ENCODE assay signal across 30 cellular contexts in the genomic region with DNA sequence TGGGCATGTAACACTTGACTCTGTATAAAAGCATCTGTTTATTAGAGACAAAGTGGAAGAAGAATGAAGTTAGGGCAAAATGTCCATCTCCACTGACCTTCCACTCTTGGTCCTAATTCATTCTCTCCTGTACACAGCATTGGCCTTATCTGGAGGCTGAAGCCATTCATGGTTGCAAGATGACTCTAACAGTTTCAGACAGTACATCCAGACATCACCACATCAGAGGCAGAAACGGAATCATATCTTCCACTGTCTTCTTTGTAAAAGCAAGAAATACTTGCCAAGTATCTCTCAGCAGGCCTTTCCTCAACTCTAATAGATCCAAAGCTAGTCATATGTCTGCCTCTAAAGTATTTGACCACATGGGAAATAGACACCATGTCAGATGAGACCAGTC. TPM values are rescaled to one million over a fixed set of nuclear protein-coding genes. Genes with fewer than 3 reads are reported as not detected.
A peak's percentile ranks its signal among the peaks of the same experiment; 100 is the strongest.
DNase-seq lines count a peak whose midpoint lies in the region; ATAC-seq, FAIRE-seq and TF ChIP-seq lines count a peak whose summit lies in the region.
"Had no signal": no experiment of that assay in that cellular context is flagged by ENCODE, and none has a peak within 500 bp of the region (broad histone marks: within the 10 kb centered on the region; RNA-seq: fewer than 3 reads in every experiment).

No MANE protein-coding gene starts in this region.

- H3K79me2 ChIP-seq in astrocyte (ENCODE audit: insufficient read depth, low read length) (no peaks in the 10 kb centered on the region), smooth muscle cell (ENCODE audit: low read depth) (no peaks in the 10 kb centered on the region)

- H3K4me2 ChIP-seq in astrocyte (ENCODE audit: low read length): no peak overlapping the region
- no peak overlapping the region for H3K4me2 ChIP-seq in smooth muscle cell

- no peaks in the 10 kb centered on the region for H3K4me1 ChIP-seq in astrocyte (ENCODE audit: insufficient read depth, low read length)
- H3K4me1 ChIP-seq in smooth muscle cell (ENCODE audit: low read depth): no peaks in the 10 kb centered on the region
- H3K4me1 ChIP-seq: BE2C, HAP-1, SJSA1 had no signal

- H3K4me3 Mint-ChIP-seq in activated CD4-positive, alpha-beta T cell treated with anti-CD3 and anti-CD28 coated beads for 36 hours: no peak overlapping the region
- H3K4me3 Mint-ChIP-seq in activated CD4-positive, alpha-beta T cell treated with anti-CD3 and anti-CD28 coated beads, Interleukin-2, amount 10 ng/mL, durations not matched to agents 24 days and 14 days: no peak overlapping the region
- H3K4me3 Mint-ChIP-seq in astrocyte (ENCODE audit: unreplicated experiment): no peak overlapping the region
- H3K4me3 Mint-ChIP-seq: CD14-positive monocyte; CD8-positive, alpha-beta memory T cell; HFFc6 had no signal

- H3K9me3 ChIP-seq in astrocyte (ENCODE audit: insufficient read depth, low read depth, low read length) (no peaks in the 10 kb centered on the region), smooth muscle cell (replicated peaks; ENCODE audit: low read depth) (no peaks in the 10 kb centered on the region)
- H3K9me3 ChIP-seq: BE2C, HAP-1, SJSA1 had no signal

- H3K36me3 Mint-ChIP-seq in activated CD4-positive, alpha-beta T cell treated with anti-CD3 and anti-CD28 coated beads for 36 hours (ENCODE audit: low read depth): no peaks in the 10 kb centered on the region
- no peaks in the 10 kb centered on the region for H3K36me3 Mint-ChIP-seq in activated CD4-positive, alpha-beta T cell treated with anti-CD3 and anti-CD28 coated beads, Interleukin-2, amount 10 ng/mL, durations not matched to agents 24 days and 14 days (ENCODE audit: low read depth)
- no peaks in the 10 kb centered on the region for H3K36me3 Mint-ChIP-seq in astrocyte (ENCODE audit: low read depth, unreplicated experiment)
- H3K36me3 Mint-ChIP-seq: CD14-positive monocyte had no signal

- H3K9ac ChIP-seq in astrocyte (ENCODE audit: low read length): no peak overlapping the region
- H3K9ac ChIP-seq in smooth muscle cell (ENCODE audit: low read depth): no peak overlapping the region

- POLR2A ChIA-PET in activated CD4-positive, alpha-beta T cell treated with anti-CD3 and anti-CD28 coated beads for 36 hours (lab: Charles Lee): no interaction called here

- H3K27ac Mint-ChIP-seq in activated CD4-positive, alpha-beta T cell treated with anti-CD3 and anti-CD28 coated beads for 36 hours: no peak overlapping the region
- no peak overlapping the region for H3K27ac Mint-ChIP-seq in activated CD4-positive, alpha-beta T cell treated with anti-CD3 and anti-CD28 coated beads, Interleukin-2, amount 10 ng/mL, durations not matched to agents 24 days and 14 days
- no peak overlapping the region for H3K27ac Mint-ChIP-seq in astrocyte (ENCODE audit: unreplicated experiment)
- H3K27ac Mint-ChIP-seq: CD14-positive monocyte; CD8-positive, alpha-beta memory T cell; HFFc6 had no signal

- no peaks in the 10 kb centered on the region for H4K20me1 ChIP-seq in astrocyte (ENCODE audit: insufficient read depth, low read length)
- H4K20me1 ChIP-seq in smooth muscle cell (ENCODE audit: low read depth): no peaks in the 10 kb centered on the region

- no peaks in the 10 kb centered on the region for H3K27me3 ChIP-seq in astrocyte (ENCODE audit: insufficient read depth, low read length)
- no peaks in the 10 kb centered on the region for H3K27me3 ChIP-seq in smooth muscle cell (ENCODE audit: low read depth)
- H3K27me3 ChIP-seq: SJSA1 had no signal

- no peaks in the 10 kb centered on the region for H3K36me3 ChIP-seq in astrocyte (ENCODE audit: insufficient read depth, low read length)
- no peaks in the 10 kb centered on the region for H3K36me3 ChIP-seq in smooth muscle cell (ENCODE audit: low read depth)
- H3K36me3 ChIP-seq: BE2C, HAP-1, SJSA1 had no signal

- intact Hi-C loops in activated CD4-positive, alpha-beta T cell treated with anti-CD3 and anti-CD28 coated beads for 36 hours (cut with DNase I, micrococcal nuclease): no loop called here
- intact Hi-C loops in activated CD4-positive, alpha-beta T cell treated with anti-CD3 and anti-CD28 coated beads, Interleukin-2, amount 10 ng/mL, durations not matched to agents 24 days and 14 days (cut with micrococcal nuclease): no loop called here

- WGBS in smooth muscle cell (ENCODE audit: low lambda C conversion rate): 32% methylated on average over 1 of the region's 1 CpG

- H3K4me3 ChIP-seq in astrocyte (ENCODE audit: insufficient read depth, low read depth, low read length): no peak overlapping the region
- no peak overlapping the region for H3K4me3 ChIP-seq in smooth muscle cell
- H3K4me3 ChIP-seq: HAP-1, SJSA1 had no signal

- peak; percentile 33 for ATAC-seq in activated CD4-positive, alpha-beta T cell treated with anti-CD3 and anti-CD28 coated beads for 36 hours
- ATAC-seq in HG02885 (IDR thresholded peaks at IDR 0.05; ENCODE audit: poor library complexity, unreplicated experiment): peak; percentile 79

- no peak for TF ChIP-seq CTCF in astrocyte (IDR thresholded peaks at IDR 0.05; ENCODE audit: insufficient read depth, low read depth, low read length)
- no peak for TF ChIP-seq CTCF in smooth muscle cell (IDR thresholded peaks at IDR 0.05; ENCODE audit: borderline replicate concordance, insufficient read depth, poor library complexity, severe bottlenecking)

- CTCF ChIA-PET in activated CD4-positive, alpha-beta T cell treated with anti-CD3 and anti-CD28 coated beads for 36 hours (lab: Charles Lee): no interaction called here

- FAIRE-seq in astrocyte (lab: Jason Lieb, UNC): peak; percentile 67

- H2AFZ ChIP-seq in astrocyte (ENCODE audit: low read depth, low read length): no peak overlapping the region
- H2AFZ ChIP-seq in smooth muscle cell (ENCODE audit: low read depth): peak overlapping the region; percentile 53

- H3K27ac ChIP-seq in astrocyte (ENCODE audit: low read depth, low read length): no peak overlapping the region
- peak overlapping the region; percentile 59 for H3K27ac ChIP-seq in smooth muscle cell (ENCODE audit: low read depth)
- H3K27ac ChIP-seq: 22Rv1, HL-60, SJSA1 had no signal

- H3K9me3 Mint-ChIP-seq in activated CD4-positive, alpha-beta T cell treated with anti-CD3 and anti-CD28 coated beads for 36 hours (ENCODE audit: low read depth): no peaks in the 10 kb centered on the region
- no peaks in the 10 kb centered on the region for H3K9me3 Mint-ChIP-seq in activated CD4-positive, alpha-beta T cell treated with anti-CD3 and anti-CD28 coated beads, Interleukin-2, amount 10 ng/mL, durations not matched to agents 24 days and 14 days
- peaks cover 4% of the 10 kb centered on the region for H3K9me3 Mint-ChIP-seq in astrocyte (ENCODE audit: unreplicated experiment)
- H3K9me3 Mint-ChIP-seq: CD8-positive, alpha-beta memory T cell; HFFc6 had no signal

- H3F3A ChIP-seq in smooth muscle cell (ENCODE audit: low read depth): peaks cover 11% of the 10 kb centered on the region

- no peaks in the 10 kb centered on the region for H3K4me1 Mint-ChIP-seq in activated CD4-positive, alpha-beta T cell treated with anti-CD3 and anti-CD28 coated beads for 36 hours
- H3K4me1 Mint-ChIP-seq in activated CD4-positive, alpha-beta T cell treated with anti-CD3 and anti-CD28 coated beads, Interleukin-2, amount 10 ng/mL, durations not matched to agents 24 days and 14 days: peaks cover 2% of the 10 kb centered on the region
- peaks cover 11% of the 10 kb centered on the region for H3K4me1 Mint-ChIP-seq in astrocyte (ENCODE audit: low read depth, unreplicated experiment)
- H3K4me1 Mint-ChIP-seq: CD14-positive monocyte; CD8-positive, alpha-beta memory T cell had no signal

- H3K27me3 Mint-ChIP-seq in activated CD4-positive, alpha-beta T cell treated with anti-CD3 and anti-CD28 coated beads for 36 hours: peaks cover 14% of the 10 kb centered on the region
- peaks cover 22% of the 10 kb centered on the region for H3K27me3 Mint-ChIP-seq in activated CD4-positive, alpha-beta T cell treated with anti-CD3 and anti-CD28 coated beads, Interleukin-2, amount 10 ng/mL, durations not matched to agents 24 days and 14 days
- H3K27me3 Mint-ChIP-seq in astrocyte (ENCODE audit: low read depth, unreplicated experiment): peaks cover 4% of the 10 kb centered on the region

- DNase-seq in activated CD4-positive, alpha-beta T cell treated with anti-CD3 and anti-CD28 coated beads for 36 hours: no peak
- DNase-seq in activated CD4-positive, alpha-beta T cell treated with anti-CD3 and anti-CD28 coated beads, Interleukin-2, amount 10 ng/mL, durations not matched to agents 24 days and 14 days: no peak
- DNase-seq in astrocyte (ENCODE audit: low read depth): peak; percentile 8
- no peak for DNase-seq in smooth muscle cell (lab: John Stamatoyannopoulos, UW; ENCODE audit: unreplicated experiment)
- no peak for DNase-seq in activated gamma-delta T cell treated with Interleukin-2 at 50 U/mL for 16 hours
- DNase-seq in NCI-H82 treated with DMSO at 0.1 percent for 48 hours (lab: John Stamatoyannopoulos, UW; ENCODE audit: unreplicated experiment): no peak
- DNase-seq in AG20443 (ENCODE audit: low spot score): no peak
- DNase-seq: BE2C; CD8-positive, alpha-beta memory T cell; DMS 273 treated with DMSO at 0.1 percent for 48 hours; DMS79; GF-D8; GOT3; HFFc6; Kasumi-1; NCI-H1092 treated with DMSO at 0.1 percent for 48 hours; NCI-H1436 treated with DMSO at 0.1 percent for 48 hours; NCI-H187 treated with DMSO at 0.1 percent for 48 hours; NCI-H2107; NCI-H446; NCI-H524 treated with DMSO at 0.1 percent for 48 hours; NCI-H82; Right ventricle myocardium superior; RPMI8226 had no signal

RNA-seq across cellular contexts. Expression of gene PTHLH, which starts 41.1 kb away (rescaled TPM):
- not detected for total RNA-seq in activated CD4-positive, alpha-beta T cell treated with anti-CD3 and anti-CD28 coated beads for 36 hours
- total RNA-seq in activated CD4-positive, alpha-beta T cell treated with anti-CD3 and anti-CD28 coated beads, Interleukin-2, amount 10 ng/mL, durations not matched to agents 24 days and 14 days: not detected in 2 replicates
- total RNA-seq in astrocyte (48.5 and 53.5 TPM in 2 replicates), smooth muscle cell (155 and 181 TPM in 2 replicates)
- polyA plus RNA-seq in smooth muscle cell: 58.0 and 177 TPM in 2 replicates
- total RNA-seq: Right ventricle myocardium superior had no signal
- polyA plus RNA-seq: CD14-positive monocyte; CD8-positive, alpha-beta memory T cell had no signal

Comparison
In these comparisons a context has a peak if more than half of its experiments do, and no peak if none do; other contexts are left out.
1. RNA of gene PTHLH, which starts 41.1 kb away (total RNA-seq): 155 to 181 TPM in smooth muscle cell and 48.5 to 53.5 TPM in astrocyte; not detected in activated CD4-positive, alpha-beta T cell treated with anti-CD3 and anti-CD28 coated beads for 36 hours and not detected in activated CD4-positive, alpha-beta T cell treated with anti-CD3 and anti-CD28 coated beads, Interleukin-2, amount 10 ng/mL, durations not matched to agents 24 days and 14 days; every median in the first group is over 10 times any median in the second.